ENCODE assay signal across 14 cellular contexts in the genomic region with DNA sequence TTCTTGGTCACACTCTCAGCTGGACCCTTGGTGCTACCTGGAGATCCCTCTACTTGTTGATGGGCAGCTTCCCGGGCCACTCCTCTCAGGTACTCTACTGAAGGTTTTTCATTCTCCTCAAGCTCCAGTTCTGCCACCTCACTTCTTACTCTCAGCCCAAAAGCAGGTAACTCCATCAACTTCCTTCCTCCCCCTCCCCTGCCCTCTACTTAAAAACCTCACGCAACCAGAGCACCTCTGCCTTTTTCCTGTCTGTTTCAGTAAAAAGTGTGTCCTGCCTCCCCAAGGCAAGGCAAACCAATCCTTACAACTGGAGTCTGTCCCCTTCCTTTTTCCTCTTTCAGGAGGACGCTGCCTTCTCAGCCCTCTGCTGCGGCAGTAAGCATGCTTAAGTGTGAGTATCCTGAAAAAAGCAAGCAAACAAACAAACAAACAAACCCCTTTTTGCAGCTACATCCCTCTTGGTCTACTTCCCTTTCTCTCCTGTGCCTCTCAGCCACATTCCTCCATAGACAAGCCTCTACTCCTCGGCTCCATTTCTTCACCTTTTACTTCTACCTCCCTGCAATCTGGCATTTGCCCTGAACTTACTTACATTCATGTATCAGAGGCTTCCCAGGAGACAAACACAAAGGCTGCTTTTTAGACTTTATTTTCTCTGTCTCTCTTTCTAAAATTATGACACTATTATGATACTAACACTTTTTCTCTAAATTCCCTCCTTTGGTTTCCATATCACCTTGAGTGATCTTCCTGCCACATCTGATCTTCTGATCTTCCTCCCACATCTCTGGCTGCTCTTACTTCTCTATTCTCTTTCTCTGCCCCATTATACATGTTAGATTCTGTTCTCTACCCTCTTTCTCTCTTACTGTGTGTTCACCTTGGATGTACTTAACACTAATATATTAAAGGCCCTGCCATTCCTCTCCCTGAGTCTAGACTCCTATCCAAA. TPM values are rescaled to one million over a fixed set of nuclear protein-coding genes. Genes with fewer than 3 reads are reported as not detected.
DNase-seq lines count a peak whose midpoint lies in the region; ATAC-seq and TF ChIP-seq lines count a peak whose summit lies in the region.
"Had no signal": no experiment of that assay in that cellular context is flagged by ENCODE, and none has a peak within 500 bp of the region (broad histone marks: within the 10 kb centered on the region; RNA-seq: fewer than 3 reads in every experiment).

No MANE protein-coding gene starts in this region.

- H3K9me3 Mint-ChIP-seq in activated naive CD4-positive, alpha-beta T cell treated with anti-CD3 and anti-CD28 coated beads for 36 hours = no peaks in the 10 kb centered on the region
- H3K9me3 Mint-ChIP-seq in stimulated activated naive CD8-positive, alpha-beta T cell treated with anti-CD3 and anti-CD28 coated beads, Interleukin-15, amount 100 ng/mL, for 72 hours = no peaks in the 10 kb centered on the region

- no peak overlapping the region for H3K27ac Mint-ChIP-seq in activated naive CD4-positive, alpha-beta T cell treated with anti-CD3 and anti-CD28 coated beads for 36 hours
- H3K27ac Mint-ChIP-seq in stimulated activated naive CD8-positive, alpha-beta T cell treated with anti-CD3 and anti-CD28 coated beads, Interleukin-15, amount 100 ng/mL, for 72 hours = no peak overlapping the region

- H3K27me3 Mint-ChIP-seq in activated naive CD4-positive, alpha-beta T cell treated with anti-CD3 and anti-CD28 coated beads for 36 hours (ENCODE audit: low read depth) = no peaks in the 10 kb centered on the region
- no peaks in the 10 kb centered on the region for H3K27me3 Mint-ChIP-seq in stimulated activated naive CD8-positive, alpha-beta T cell treated with anti-CD3 and anti-CD28 coated beads, Interleukin-15, amount 100 ng/mL, for 72 hours

- peaks cover 0 to 13% of the 10 kb centered on the region in 2 donors for H3K36me3 ChIP-seq in ascending aorta
- H3K36me3 ChIP-seq: breast epithelium, pancreas had no signal

- TF ChIP-seq POLR2A in erythroblast (IDR thresholded peaks at IDR 0.05; ENCODE audit: low read length) = no peak

- CTCF ChIA-PET in activated naive CD4-positive, alpha-beta T cell treated with anti-CD3 and anti-CD28 coated beads for 36 hours (lab: Charles Lee) = interaction anchor here (0.9 to 1.4 kb wide), 2 partner anchors 17 to 222 kb away, joined by 3 to 6 read pairs; partner anchors contain the start of gene TIFA

- H3K4me1 ChIP-seq in ascending aorta = peaks cover 0 to 9% of the 10 kb centered on the region in 2 donors
- H3K4me1 ChIP-seq: breast epithelium had no signal

- intact Hi-C loops in activated naive CD4-positive, alpha-beta T cell treated with anti-CD3 and anti-CD28 coated beads for 36 hours (cut with micrococcal nuclease) = loop anchor here (1.0 to 2.0 kb wide), 4 partner anchors 14 to 72 kb away; partner anchors contain the start of gene AP1AR
- intact Hi-C loops in ascending aorta (cut with DNase I) = no loop called here

- ATAC-seq in HG02588 (IDR thresholded peaks at IDR 0.05; ENCODE audit: unreplicated experiment) = peak; percentile 53
- peak; percentile 76 for ATAC-seq in stimulated activated naive CD8-positive, alpha-beta T cell treated with anti-CD3 and anti-CD28 coated beads, Interleukin-15, amount 100 ng/mL, for 72 hours
- ATAC-seq: pancreas had no signal

- TF ChIP-seq CTCF in ascending aorta (IDR thresholded peaks at IDR 0.05) = no peak

- H3K4me3 Mint-ChIP-seq in activated naive CD4-positive, alpha-beta T cell treated with anti-CD3 and anti-CD28 coated beads for 36 hours = no peak overlapping the region
- no peak overlapping the region for H3K4me3 Mint-ChIP-seq in stimulated activated naive CD8-positive, alpha-beta T cell treated with anti-CD3 and anti-CD28 coated beads, Interleukin-15, amount 100 ng/mL, for 72 hours

- peaks cover 21% of the 10 kb centered on the region for H3K4me1 Mint-ChIP-seq in activated naive CD4-positive, alpha-beta T cell treated with anti-CD3 and anti-CD28 coated beads for 36 hours (ENCODE audit: low read depth)
- H3K4me1 Mint-ChIP-seq in stimulated activated naive CD8-positive, alpha-beta T cell treated with anti-CD3 and anti-CD28 coated beads, Interleukin-15, amount 100 ng/mL, for 72 hours = peaks cover 30% of the 10 kb centered on the region

- H3K27me3 ChIP-seq in ascending aorta = no peaks in the 10 kb centered on the region
- H3K27me3 ChIP-seq: breast epithelium, hepatocyte, pancreas had no signal

- no peak overlapping the region for H3K4me3 ChIP-seq in ascending aorta
- H3K4me3 ChIP-seq: breast epithelium, hepatocyte, lung, pancreas had no signal

- peak; percentile 47 for DNase-seq in activated naive CD4-positive, alpha-beta T cell treated with anti-CD3 and anti-CD28 coated beads for 36 hours
- no peak for DNase-seq in activated naive CD4-positive, alpha-beta T cell treated with anti-CD3 and anti-CD28 coated beads, Interleukin-2, amount 50 U/mL, for 16 hours
- peak; percentile 14 for DNase-seq in UCSD-AML1 (lab: John Stamatoyannopoulos, UW; ENCODE audit: unreplicated experiment)
- DNase-seq in stimulated activated naive CD8-positive, alpha-beta T cell treated with anti-CD3 and anti-CD28 coated beads, Interleukin-15, amount 100 ng/mL, for 72 hours = no peak
- no peak for DNase-seq in activated CD8-positive, alpha-beta memory T cell treated with anti-CD3 and anti-CD28 coated beads, Interleukin-2, amount 50 U/mL, for 48 hours
- DNase-seq in erythroblast (lab: John Stamatoyannopoulos, UW) = no peak
- DNase-seq in ascending aorta (ENCODE audit: low spot score in 2 of 2) = no peak
- DNase-seq: NCI-H1092 treated with DMSO at 0.1 percent for 48 hours, NCI-H524, pancreas had no signal

- no peak overlapping the region for H3K27ac ChIP-seq in ascending aorta
- H3K27ac ChIP-seq: breast epithelium, hepatocyte, pancreas had no signal

- no peaks in the 10 kb centered on the region for H3K9me3 ChIP-seq in ascending aorta
- H3K9me3 ChIP-seq: breast epithelium, pancreas had no signal

- H3K36me3 Mint-ChIP-seq in activated naive CD4-positive, alpha-beta T cell treated with anti-CD3 and anti-CD28 coated beads for 36 hours (ENCODE audit: low read depth) = peaks cover 7% of the 10 kb centered on the region

RNA-seq across cellular contexts. Expression of gene ALPK1, which starts 5.4 kb away (rescaled TPM):
- total RNA-seq in activated naive CD4-positive, alpha-beta T cell treated with anti-CD3 and anti-CD28 coated beads for 36 hours = 10 to 100 TPM; 38.8 to 39.9 TPM
- 8.7 TPM for total RNA-seq in ascending aorta

RNA-seq across cellular contexts. Expression of gene TIFA, which starts 16.9 kb away (rescaled TPM):
- 10 to 100 TPM; 60.4 to 65.4 TPM for total RNA-seq in activated naive CD4-positive, alpha-beta T cell treated with anti-CD3 and anti-CD28 coated beads for 36 hours
- total RNA-seq in ascending aorta = 11.3 TPM

Comparison
In these comparisons a context has a peak if more than half of its experiments do, and no peak if none do; other contexts are left out.
1. DNase-seq: peak in activated naive CD4-positive, alpha-beta T cell treated with anti-CD3 and anti-CD28 coated beads for 36 hours (single experiment) and UCSD-AML1 (single experiment); none in activated naive CD4-positive, alpha-beta T cell treated with anti-CD3 and anti-CD28 coated beads, Interleukin-2, amount 50 U/mL, for 16 hours (single experiment), stimulated activated naive CD8-positive, alpha-beta T cell treated with anti-CD3 and anti-CD28 coated beads, Interleukin-15, amount 100 ng/mL, for 72 hours (0 of 2), activated CD8-positive, alpha-beta memory T cell treated with anti-CD3 and anti-CD28 coated beads, Interleukin-2, amount 50 U/mL, for 48 hours (single experiment), erythroblast (0 of 2) and ascending aorta (0 of 2).